In genomic region chr11:121535122-121535796, GRCh38 we compare ENCODE assay signal across 19 cellular contexts.
DNase-seq lines count a peak whose midpoint lies in the region; ATAC-seq and TF ChIP-seq lines count a peak whose summit lies in the region.
"Had no signal": no experiment of that assay in that cellular context is flagged by ENCODE, and none has a peak within 500 bp of the region (broad histone marks: within the 10 kb centered on the region; RNA-seq: fewer than 3 reads in every experiment).

No MANE protein-coding gene starts in this region.

- H3K4me1 Mint-ChIP-seq in activated CD4-positive, alpha-beta T cell treated with anti-CD3 and anti-CD28 coated beads for 36 hours = peaks cover 56% of the 10 kb centered on the region
- peaks cover 45% of the 10 kb centered on the region for H3K4me1 Mint-ChIP-seq in activated CD4-positive, alpha-beta T cell treated with anti-CD3 and anti-CD28 coated beads, Interleukin-2, amount 10 ng/mL, durations not matched to agents 7 days and 5 days
- H3K4me1 Mint-ChIP-seq in natural killer cell = peaks cover 46 to 71% of the 10 kb centered on the region in 2 donors

- TF ChIP-seq CTCF in natural killer cell (IDR thresholded peaks at IDR 0.05) (no peak), transverse colon (IDR thresholded peaks at IDR 0.05) (no peak), esophagus muscularis mucosa (IDR thresholded peaks at IDR 0.05) (no peak)

- POLR2A ChIA-PET in activated CD4-positive, alpha-beta T cell treated with anti-CD3 and anti-CD28 coated beads for 36 hours (lab: Charles Lee) = no interaction called here
- POLR2A ChIA-PET in activated CD4-positive, alpha-beta T cell treated with anti-CD3 and anti-CD28 coated beads, Interleukin-2, amount 10 ng/mL, durations not matched to agents 7 days and 5 days (lab: Charles Lee) = no interaction called here

- no peak overlapping the region for H3K4me3 Mint-ChIP-seq in activated CD4-positive, alpha-beta T cell treated with anti-CD3 and anti-CD28 coated beads for 36 hours
- H3K4me3 Mint-ChIP-seq in activated CD4-positive, alpha-beta T cell treated with anti-CD3 and anti-CD28 coated beads, Interleukin-2, amount 10 ng/mL, durations not matched to agents 7 days and 5 days = no peak overlapping the region
- no peak overlapping the region for H3K4me3 Mint-ChIP-seq in natural killer cell
- H3K4me3 Mint-ChIP-seq: type B pancreatic cell had no signal

- H3K4me1 ChIP-seq in transverse colon = no peaks in the 10 kb centered on the region
- peaks cover 0 to 7% (median 3%) of the 10 kb centered on the region in 4 donors for H3K4me1 ChIP-seq in esophagus muscularis mucosa
- H3K4me1 ChIP-seq: gastrocnemius medialis had no signal

- no peaks in the 10 kb centered on the region for H3K27me3 Mint-ChIP-seq in activated CD4-positive, alpha-beta T cell treated with anti-CD3 and anti-CD28 coated beads for 36 hours
- H3K27me3 Mint-ChIP-seq in activated CD4-positive, alpha-beta T cell treated with anti-CD3 and anti-CD28 coated beads, Interleukin-2, amount 10 ng/mL, durations not matched to agents 7 days and 5 days = no peaks in the 10 kb centered on the region
- H3K27me3 Mint-ChIP-seq in natural killer cell (ENCODE audit: low read depth in 2 of 2) = no peaks in the 10 kb centered on the region
- H3K27me3 Mint-ChIP-seq: type B pancreatic cell had no signal

- H3K9me3 Mint-ChIP-seq in activated CD4-positive, alpha-beta T cell treated with anti-CD3 and anti-CD28 coated beads for 36 hours (ENCODE audit: low read depth) = peaks cover 5% of the 10 kb centered on the region
- H3K9me3 Mint-ChIP-seq in activated CD4-positive, alpha-beta T cell treated with anti-CD3 and anti-CD28 coated beads, Interleukin-2, amount 10 ng/mL, durations not matched to agents 7 days and 5 days = peaks cover 2% of the 10 kb centered on the region
- H3K9me3 Mint-ChIP-seq in natural killer cell = peaks cover 2 to 5% of the 10 kb centered on the region in 2 donors

- peaks cover 45% of the 10 kb centered on the region for H3K36me3 Mint-ChIP-seq in activated CD4-positive, alpha-beta T cell treated with anti-CD3 and anti-CD28 coated beads for 36 hours (ENCODE audit: low read depth)
- peaks cover 84% of the 10 kb centered on the region for H3K36me3 Mint-ChIP-seq in activated CD4-positive, alpha-beta T cell treated with anti-CD3 and anti-CD28 coated beads, Interleukin-2, amount 10 ng/mL, durations not matched to agents 7 days and 5 days (ENCODE audit: low read depth)
- H3K36me3 Mint-ChIP-seq in natural killer cell = peaks cover 30% of the 10 kb centered on the region

- H3K27me3 ChIP-seq in transverse colon (no peaks in the 10 kb centered on the region), esophagus muscularis mucosa (no peaks in the 10 kb centered on the region)
- H3K27me3 ChIP-seq: gastrocnemius medialis had no signal

- CTCF ChIA-PET in activated CD4-positive, alpha-beta T cell treated with anti-CD3 and anti-CD28 coated beads for 36 hours (lab: Charles Lee) = interaction anchor here (0.8 kb wide), 1 partner anchor 200 kb away, joined by 3 read pairs; no protein-coding TSS in a partner anchor
- CTCF ChIA-PET in activated CD4-positive, alpha-beta T cell treated with anti-CD3 and anti-CD28 coated beads, Interleukin-2, amount 10 ng/mL, durations not matched to agents 7 days and 5 days (lab: Charles Lee) = interaction anchor here (0.6 kb wide), 2 partner anchors 27 to 101 kb away, joined by 3 to 4 read pairs; no protein-coding TSS in a partner anchor

- peak overlapping the region; percentile 15 for H3K27ac Mint-ChIP-seq in activated CD4-positive, alpha-beta T cell treated with anti-CD3 and anti-CD28 coated beads for 36 hours
- H3K27ac Mint-ChIP-seq in activated CD4-positive, alpha-beta T cell treated with anti-CD3 and anti-CD28 coated beads, Interleukin-2, amount 10 ng/mL, durations not matched to agents 7 days and 5 days = no peak overlapping the region
- peak overlapping the region; percentile 85 to 88 for H3K27ac Mint-ChIP-seq in natural killer cell
- H3K27ac Mint-ChIP-seq: type B pancreatic cell had no signal

- peaks cover 0 to 9% (median 4%) of the 10 kb centered on the region in 4 donors for H3K36me3 ChIP-seq in transverse colon
- no peaks in the 10 kb centered on the region for H3K36me3 ChIP-seq in esophagus muscularis mucosa
- H3K36me3 ChIP-seq: gastrocnemius medialis had no signal

- H3K9me3 ChIP-seq in transverse colon (peaks cover 0 to 2% of the 10 kb centered on the region in 2 donors), esophagus muscularis mucosa (peaks cover 0 to 5% (median 3%) of the 10 kb centered on the region in 4 donors)
- H3K9me3 ChIP-seq: gastrocnemius medialis had no signal

- intact Hi-C loops in activated CD4-positive, alpha-beta T cell treated with anti-CD3 and anti-CD28 coated beads for 36 hours (cut with DNase I, micrococcal nuclease) = loop anchor here in 1 of 2 experiments (5.0 kb wide), 1 partner anchor 73 kb away; no protein-coding TSS in a partner anchor
- intact Hi-C loops in natural killer cell (cut with micrococcal nuclease) (no loop called here), transverse colon (cut with DNase I; ENCODE audit: low total_unique reads) (no loop called here), esophagus muscularis mucosa (cut with DNase I) (no loop called here)

- H3K27ac ChIP-seq in angular gyrus (ENCODE audit: low read depth, low read length) (peak overlapping the region; percentile 25), transverse colon (no peak overlapping the region), esophagus muscularis mucosa (replicated peaks in 1 of 4) (no peak overlapping the region)
- H3K27ac ChIP-seq: gastrocnemius medialis, KMS-11 had no signal

- H3K4me3 ChIP-seq in transverse colon (no peak overlapping the region), esophagus muscularis mucosa (no peak overlapping the region)
- H3K4me3 ChIP-seq: gastrocnemius medialis had no signal

- TF ChIP-seq POLR2A in transverse colon (IDR thresholded peaks at IDR 0.05) (no peak), esophagus muscularis mucosa (IDR thresholded peaks at IDR 0.05; ENCODE audit: low read depth) (no peak)

- TF ChIP-seq EP300 in transverse colon (IDR thresholded peaks at IDR 0.05; ENCODE audit: low read depth) = no peak
- TF ChIP-seq EP300 in esophagus muscularis mucosa (IDR thresholded peaks at IDR 0.05) = no peak

- 50 to 73% methylated on average over 1 to 6 of the region's 6 CpGs for WGBS in transverse colon (ENCODE audit: low coverage in 1 of 2), 2 donors
- 72% methylated on average over 6 of the region's 6 CpGs for WGBS in esophagus muscularis mucosa

- in situ Hi-C loops in transverse colon (cut with MboI; ENCODE audit: low pct_ligation_motif_present in 1 of 4, low pct_unique_long_range_greater_than_20kb in 1 of 4, low sequenced_read_pairs in 3 of 4) = no loop called here

- no peak for DNase-seq in activated CD4-positive, alpha-beta T cell treated with anti-CD3 and anti-CD28 coated beads for 36 hours
- DNase-seq in activated CD4-positive, alpha-beta T cell treated with anti-CD3 and anti-CD28 coated beads, Interleukin-2, amount 10 ng/mL, durations not matched to agents 7 days and 5 days = no peak
- DNase-seq in NCI-H1092 treated with DMSO at 0.1 percent for 48 hours (lab: John Stamatoyannopoulos, UW) = peak; percentile 77
- DNase-seq in natural killer cell = no peak
- DNase-seq in SW480 (ENCODE audit: low spot score) = no peak
- no peak for DNase-seq in transverse colon
- no peak for DNase-seq in esophagus muscularis mucosa (ENCODE audit: extremely low spot score)
- DNase-seq: activated T-cell treated with anti-CD3 and anti-CD28 coated beads, Interleukin-2, amount 50 U/mL, for 1 hour; DMS53; effector CD4-positive, alpha-beta T cell; gastrocnemius medialis; islet precursor cell; midbrain; NCI-H2029 treated with DMSO at 0.1 percent for 48 hours; stimulated activated CD4-positive, alpha-beta T cell treated with anti-CD3 and anti-CD28 coated beads, Interleukin-15, amount 100 ng/mL, for 24 hours had no signal

- ATAC-seq in activated CD4-positive, alpha-beta T cell treated with anti-CD3 and anti-CD28 coated beads for 36 hours = no peak
- no peak for ATAC-seq in natural killer cell
- ATAC-seq: activated CD4-positive, CD25-positive, alpha-beta regulatory T cell treated with anti-CD3 and anti-CD28 coated beads, Interleukin-2, amount 50 U/mL, for 24 hours; gastrocnemius medialis had no signal
